11 cellular contexts compared by ENCODE assay signal in the genomic region with DNA sequence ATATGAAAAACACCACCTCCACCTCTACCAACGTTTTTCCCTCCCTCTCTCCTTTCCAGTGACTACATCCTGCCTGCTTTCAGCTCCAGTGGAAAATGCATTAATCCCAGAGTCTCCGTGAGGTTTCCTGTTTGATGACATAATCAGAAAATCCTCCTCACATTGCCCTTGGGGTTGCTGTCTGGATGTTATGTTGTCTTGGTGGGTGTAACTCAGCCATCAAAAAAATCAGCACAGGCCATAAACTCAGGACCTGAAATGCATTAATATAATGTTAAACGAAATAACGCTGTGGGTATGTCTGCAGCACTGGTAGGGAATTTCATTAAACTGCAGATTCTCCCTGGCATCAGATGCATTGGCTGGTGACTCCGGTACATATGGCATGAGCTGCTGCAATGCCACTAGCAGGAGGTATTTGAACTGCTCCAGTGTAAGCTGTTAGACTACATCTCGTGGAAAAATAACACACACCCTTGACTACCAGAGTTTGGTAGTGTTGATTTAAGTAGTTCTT.
DNase-seq lines count a peak whose midpoint lies in the region; ATAC-seq and TF ChIP-seq lines count a peak whose summit lies in the region.
"Had no signal": no experiment of that assay in that cellular context is flagged by ENCODE, and none has a peak within 500 bp of the region (broad histone marks: within the 10 kb centered on the region; RNA-seq: fewer than 3 reads in every experiment).

No MANE protein-coding gene starts in this region.

- no peak for ATAC-seq in HG02571 (IDR thresholded peaks at IDR 0.05; ENCODE audit: unreplicated experiment)
- ATAC-seq: T-cell had no signal

- no peak overlapping the region for H3K4me3 ChIP-seq in AG10803 (ENCODE audit: low read length)
- no peak overlapping the region for H3K4me3 ChIP-seq in HFF-Myc (replicated peaks; ENCODE audit: low read depth, low read length)

- TF ChIP-seq CTCF in AG10803 (conservative IDR thresholded peaks at IDR 0.05; ENCODE audit: low read length): no peak
- TF ChIP-seq CTCF in HFF-Myc (IDR thresholded peaks at IDR 0.05; ENCODE audit: low read depth, low read length, missing control alignments): no peak

- DNase-seq in AG10803 (ENCODE audit: low read depth): peak; percentile 55
- peak; percentile 56 for DNase-seq in HFF-Myc (ENCODE audit: extremely low read depth, low read depth)
- DNase-seq in astrocyte of the hippocampus (ENCODE audit: low read depth, low spot score): peak; percentile 73
- peak; percentile 78 to 85 for DNase-seq in lung microvascular endothelial cell (ENCODE audit: low read depth in 2 of 2)
- no peak for DNase-seq in SK-N-DZ (ENCODE audit: low spot score)
- no peak for DNase-seq in mucosa of gallbladder (ENCODE audit: low spot score)
- no peak for DNase-seq in NCI-H1105 treated with DMSO at 0.1 percent for 48 hours (lab: John Stamatoyannopoulos, UW)
- DNase-seq: activated CD8-positive, alpha-beta memory T cell treated with anti-CD3 and anti-CD28 coated beads, Interleukin-2, amount 50 U/mL, for 48 hours; NCI-H1105; T-cell had no signal

Comparison
In these comparisons a context has a peak if more than half of its experiments do, and no peak if none do; other contexts are left out.
1. DNase-seq: peak in AG10803 (single experiment), HFF-Myc (single experiment), astrocyte of the hippocampus (single experiment) and lung microvascular endothelial cell (2 of 2); none in SK-N-DZ (single experiment), mucosa of gallbladder (single experiment) and NCI-H1105 treated with DMSO at 0.1 percent for 48 hours (single experiment).